Comparison of ENCODE assay signal across 1 cellular context in the genomic region with DNA sequence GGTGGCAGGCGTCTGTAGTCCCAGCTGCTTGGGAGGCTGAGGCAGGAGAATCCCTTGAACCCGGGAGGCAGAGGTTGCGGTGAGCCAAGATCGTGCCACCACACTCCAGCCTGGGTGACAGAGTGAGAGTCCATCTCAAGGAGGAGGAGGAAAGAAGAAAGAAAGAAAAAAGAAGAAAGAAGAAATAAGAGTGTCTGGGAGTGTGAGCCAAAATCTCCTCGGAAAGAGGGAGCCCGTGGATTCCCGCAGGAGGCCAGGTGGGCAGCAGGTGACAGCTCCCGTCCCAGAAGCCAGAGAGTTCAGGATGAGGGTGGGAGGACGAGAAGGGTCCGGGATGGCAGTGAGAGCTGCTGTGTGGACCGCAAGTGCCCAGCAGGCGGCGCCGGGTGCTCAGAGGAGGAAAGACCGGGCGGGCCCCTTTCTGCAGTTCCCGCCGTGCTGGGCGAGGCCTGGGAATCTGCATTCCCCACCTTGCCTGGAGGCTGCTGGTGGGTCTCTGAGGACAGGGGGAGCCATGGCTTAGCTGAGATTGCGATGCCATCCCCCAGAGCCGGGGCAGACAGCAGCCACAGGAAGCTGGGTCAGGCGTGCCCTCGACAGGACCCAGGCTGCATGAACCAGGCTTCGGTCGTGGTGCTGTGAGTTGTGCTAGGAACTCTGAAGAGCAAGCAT.
TF ChIP-seq lines count a peak whose summit lies in the region.

No MANE protein-coding gene starts in this region.

TF ChIP-seq in HepG2, 621 proteins besides CTCF, POLR2A, EP300 and RAD21 (continued from another document):
- TF ChIP-seq, protein P1, sequence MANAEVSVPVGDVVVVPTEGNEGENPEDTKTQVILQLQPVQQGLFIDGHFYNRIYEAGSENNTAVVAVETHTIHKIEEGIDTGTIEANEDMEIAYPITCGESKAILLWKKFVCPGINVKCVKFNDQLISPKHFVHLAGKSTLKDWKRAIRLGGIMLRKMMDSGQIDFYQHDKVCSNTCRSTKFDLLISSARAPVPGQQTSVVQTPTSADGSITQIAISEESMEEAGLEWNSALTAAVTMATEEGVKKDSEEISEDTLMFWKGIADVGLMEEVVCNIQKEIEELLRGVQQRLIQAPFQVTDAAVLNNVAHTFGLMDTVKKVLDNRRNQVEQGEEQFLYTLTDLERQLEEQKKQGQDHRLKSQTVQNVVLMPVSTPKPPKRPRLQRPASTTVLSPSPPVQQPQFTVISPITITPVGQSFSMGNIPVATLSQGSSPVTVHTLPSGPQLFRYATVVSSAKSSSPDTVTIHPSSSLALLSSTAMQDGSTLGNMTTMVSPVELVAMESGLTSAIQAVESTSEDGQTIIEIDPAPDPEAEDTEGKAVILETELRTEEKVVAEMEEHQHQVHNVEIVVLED (CRISPR knock-in tag; IDR thresholded peaks at IDR 0.05; ENCODE audit: borderline replicate concordance), result no peak
- peak; percentile 64; the same call in 1 of the 2 replicates for TF ChIP-seq KDM2A (CRISPR knock-in tag; IDR thresholded peaks at IDR 0.05; ENCODE audit: borderline replicate concordance, low read depth)
- TF ChIP-seq STAG1 (CRISPR knock-in tag; IDR thresholded peaks at IDR 0.05), result peak; percentile 90
- TF ChIP-seq, protein P2, sequence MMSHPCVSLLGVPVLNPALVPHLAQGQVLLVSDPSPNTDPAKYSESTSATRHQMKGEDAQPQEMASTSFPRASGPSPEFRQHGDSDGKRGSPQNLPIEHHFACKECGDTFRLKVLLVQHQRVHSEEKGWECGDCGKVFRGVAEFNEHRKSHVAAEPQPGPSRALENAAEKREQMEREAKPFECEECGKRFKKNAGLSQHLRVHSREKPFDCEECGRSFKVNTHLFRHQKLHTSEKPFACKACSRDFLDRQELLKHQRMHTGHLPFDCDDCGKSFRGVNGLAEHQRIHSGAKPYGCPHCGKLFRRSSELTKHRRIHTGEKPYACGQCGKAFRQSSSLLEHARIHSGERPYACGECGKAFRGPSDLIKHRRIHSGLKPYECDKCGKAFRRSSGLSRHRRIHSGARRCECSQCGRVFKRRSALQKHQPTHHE (CRISPR knock-in tag; IDR thresholded peaks at IDR 0.05; ENCODE audit: borderline replicate concordance), result no peak
- TF ChIP-seq, protein P3, sequence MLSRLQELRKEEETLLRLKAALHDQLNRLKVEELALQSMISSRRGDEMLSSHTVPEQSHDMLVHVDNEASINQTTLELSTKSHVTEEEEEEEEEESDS (CRISPR knock-in tag; IDR thresholded peaks at IDR 0.05; ENCODE audit: borderline replicate concordance), result no peak
- no peak for TF ChIP-seq EHMT2 (IDR thresholded peaks at IDR 0.05; ENCODE audit: borderline replicate concordance, low read depth, low read length)
- no peak for TF ChIP-seq ZFP36L2 (CRISPR knock-in tag; IDR thresholded peaks at IDR 0.05)
- TF ChIP-seq, protein P4, sequence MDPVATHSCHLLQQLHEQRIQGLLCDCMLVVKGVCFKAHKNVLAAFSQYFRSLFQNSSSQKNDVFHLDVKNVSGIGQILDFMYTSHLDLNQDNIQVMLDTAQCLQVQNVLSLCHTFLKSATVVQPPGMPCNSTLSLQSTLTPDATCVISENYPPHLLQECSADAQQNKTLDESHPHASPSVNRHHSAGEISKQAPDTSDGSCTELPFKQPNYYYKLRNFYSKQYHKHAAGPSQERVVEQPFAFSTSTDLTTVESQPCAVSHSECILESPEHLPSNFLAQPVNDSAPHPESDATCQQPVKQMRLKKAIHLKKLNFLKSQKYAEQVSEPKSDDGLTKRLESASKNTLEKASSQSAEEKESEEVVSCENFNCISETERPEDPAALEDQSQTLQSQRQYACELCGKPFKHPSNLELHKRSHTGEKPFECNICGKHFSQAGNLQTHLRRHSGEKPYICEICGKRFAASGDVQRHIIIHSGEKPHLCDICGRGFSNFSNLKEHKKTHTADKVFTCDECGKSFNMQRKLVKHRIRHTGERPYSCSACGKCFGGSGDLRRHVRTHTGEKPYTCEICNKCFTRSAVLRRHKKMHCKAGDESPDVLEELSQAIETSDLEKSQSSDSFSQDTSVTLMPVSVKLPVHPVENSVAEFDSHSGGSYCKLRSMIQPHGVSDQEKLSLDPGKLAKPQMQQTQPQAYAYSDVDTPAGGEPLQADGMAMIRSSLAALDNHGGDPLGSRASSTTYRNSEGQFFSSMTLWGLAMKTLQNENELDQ (CRISPR knock-in tag; IDR thresholded peaks at IDR 0.05; ENCODE audit: borderline replicate concordance), result no peak
- no peak; the same call in 1 of the 2 replicates for TF ChIP-seq ZBTB38 (CRISPR knock-in tag; IDR thresholded peaks at IDR 0.05)
- TF ChIP-seq ZNF652 (CRISPR knock-in tag; IDR thresholded peaks at IDR 0.05; ENCODE audit: borderline replicate concordance, low read depth), result no peak
- TF ChIP-seq, protein P5, sequence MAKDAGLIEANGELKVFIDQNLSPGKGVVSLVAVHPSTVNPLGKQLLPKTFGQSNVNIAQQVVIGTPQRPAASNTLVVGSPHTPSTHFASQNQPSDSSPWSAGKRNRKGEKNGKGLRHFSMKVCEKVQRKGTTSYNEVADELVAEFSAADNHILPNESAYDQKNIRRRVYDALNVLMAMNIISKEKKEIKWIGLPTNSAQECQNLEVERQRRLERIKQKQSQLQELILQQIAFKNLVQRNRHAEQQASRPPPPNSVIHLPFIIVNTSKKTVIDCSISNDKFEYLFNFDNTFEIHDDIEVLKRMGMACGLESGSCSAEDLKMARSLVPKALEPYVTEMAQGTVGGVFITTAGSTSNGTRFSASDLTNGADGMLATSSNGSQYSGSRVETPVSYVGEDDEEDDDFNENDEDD (CRISPR knock-in tag; IDR thresholded peaks at IDR 0.05; ENCODE audit: borderline replicate concordance), result peak; percentile 81; the same call in 1 of the 2 replicates
- no peak for TF ChIP-seq FIP1L1 (IDR thresholded peaks at IDR 0.05; ENCODE audit: borderline replicate concordance, insufficient read depth, low read depth, low read length)
- TF ChIP-seq, protein P6, sequence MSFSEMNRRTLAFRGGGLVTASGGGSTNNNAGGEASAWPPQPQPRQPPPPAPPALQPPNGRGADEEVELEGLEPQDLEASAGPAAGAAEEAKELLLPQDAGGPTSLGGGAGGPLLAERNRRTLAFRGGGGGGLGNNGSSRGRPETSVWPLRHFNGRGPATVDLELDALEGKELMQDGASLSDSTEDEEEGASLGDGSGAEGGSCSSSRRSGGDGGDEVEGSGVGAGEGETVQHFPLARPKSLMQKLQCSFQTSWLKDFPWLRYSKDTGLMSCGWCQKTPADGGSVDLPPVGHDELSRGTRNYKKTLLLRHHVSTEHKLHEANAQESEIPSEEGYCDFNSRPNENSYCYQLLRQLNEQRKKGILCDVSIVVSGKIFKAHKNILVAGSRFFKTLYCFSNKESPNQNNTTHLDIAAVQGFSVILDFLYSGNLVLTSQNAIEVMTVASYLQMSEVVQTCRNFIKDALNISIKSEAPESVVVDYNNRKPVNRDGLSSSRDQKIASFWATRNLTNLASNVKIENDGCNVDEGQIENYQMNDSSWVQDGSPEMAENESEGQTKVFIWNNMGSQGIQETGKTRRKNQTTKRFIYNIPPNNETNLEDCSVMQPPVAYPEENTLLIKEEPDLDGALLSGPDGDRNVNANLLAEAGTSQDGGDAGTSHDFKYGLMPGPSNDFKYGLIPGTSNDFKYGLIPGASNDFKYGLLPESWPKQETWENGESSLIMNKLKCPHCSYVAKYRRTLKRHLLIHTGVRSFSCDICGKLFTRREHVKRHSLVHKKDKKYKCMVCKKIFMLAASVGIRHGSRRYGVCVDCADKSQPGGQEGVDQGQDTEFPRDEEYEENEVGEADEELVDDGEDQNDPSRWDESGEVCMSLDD (CRISPR knock-in tag; IDR thresholded peaks at IDR 0.05; ENCODE audit: borderline replicate concordance), result no peak
- peak; percentile 40 for TF ChIP-seq CBX1 (IDR thresholded peaks at IDR 0.05; ENCODE audit: low read depth)
- no peak for TF ChIP-seq PHB2 (IDR thresholded peaks at IDR 0.05; ENCODE audit: partially characterized antibody)
- peak; percentile 38; the same call in 1 of the 2 replicates for TF ChIP-seq HDAC1 (CRISPR knock-in tag; IDR thresholded peaks at IDR 0.05)
- TF ChIP-seq, protein P7, sequence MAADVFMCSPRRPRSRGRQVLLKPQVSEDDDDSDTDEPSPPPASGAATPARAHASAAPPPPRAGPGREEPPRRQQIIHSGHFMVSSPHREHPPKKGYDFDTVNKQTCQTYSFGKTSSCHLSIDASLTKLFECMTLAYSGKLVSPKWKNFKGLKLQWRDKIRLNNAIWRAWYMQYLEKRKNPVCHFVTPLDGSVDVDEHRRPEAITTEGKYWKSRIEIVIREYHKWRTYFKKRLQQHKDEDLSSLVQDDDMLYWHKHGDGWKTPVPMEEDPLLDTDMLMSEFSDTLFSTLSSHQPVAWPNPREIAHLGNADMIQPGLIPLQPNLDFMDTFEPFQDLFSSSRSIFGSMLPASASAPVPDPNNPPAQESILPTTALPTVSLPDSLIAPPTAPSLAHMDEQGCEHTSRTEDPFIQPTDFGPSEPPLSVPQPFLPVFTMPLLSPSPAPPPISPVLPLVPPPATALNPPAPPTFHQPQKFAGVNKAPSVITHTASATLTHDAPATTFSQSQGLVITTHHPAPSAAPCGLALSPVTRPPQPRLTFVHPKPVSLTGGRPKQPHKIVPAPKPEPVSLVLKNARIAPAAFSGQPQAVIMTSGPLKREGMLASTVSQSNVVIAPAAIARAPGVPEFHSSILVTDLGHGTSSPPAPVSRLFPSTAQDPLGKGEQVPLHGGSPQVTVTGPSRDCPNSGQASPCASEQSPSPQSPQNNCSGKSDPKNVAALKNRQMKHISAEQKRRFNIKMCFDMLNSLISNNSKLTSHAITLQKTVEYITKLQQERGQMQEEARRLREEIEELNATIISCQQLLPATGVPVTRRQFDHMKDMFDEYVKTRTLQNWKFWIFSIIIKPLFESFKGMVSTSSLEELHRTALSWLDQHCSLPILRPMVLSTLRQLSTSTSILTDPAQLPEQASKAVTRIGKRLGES (CRISPR knock-in tag; IDR thresholded peaks at IDR 0.05; ENCODE audit: borderline replicate concordance), result no peak
- no peak for TF ChIP-seq ZNF720 (CRISPR knock-in tag; IDR thresholded peaks at IDR 0.05)
- TF ChIP-seq MAFF (IDR thresholded peaks at IDR 0.05; ENCODE audit: low read depth, low read length), result no peak
